ENCODE assay signal across 17 cellular contexts in genomic region chr13:45195421-45195820, GRCh38. TPM values are rescaled to one million over a fixed set of nuclear protein-coding genes. Genes with fewer than 3 reads are reported as not detected.
A peak's percentile ranks its signal among the peaks of the same experiment; 100 is the strongest.
DNase-seq lines count a peak whose midpoint lies in the region; ATAC-seq, FAIRE-seq and TF ChIP-seq lines count a peak whose summit lies in the region.
"Had no signal": no experiment of that assay in that cellular context is flagged by ENCODE, and none has a peak within 500 bp of the region (broad histone marks: within the 10 kb centered on the region; RNA-seq: fewer than 3 reads in every experiment).

No MANE protein-coding gene starts in this region.

- DNase-seq in EL: peak; percentile 20
- DNase-seq in NB4 (ENCODE audit: low read depth): peak; percentile 14
- DNase-seq in endothelial cell of umbilical vein (ENCODE audit: low read depth, low spot score): peak; percentile 63
- no peak for DNase-seq in osteocyte (ENCODE audit: extremely low spot score, unreplicated experiment)
- no peak for DNase-seq in amygdala (lab: John Stamatoyannopoulos, UW)
- DNase-seq in urothelium cell line (ENCODE audit: low spot score): no peak
- DNase-seq: activated B cell treated with CpG ODN at 0.5 μM for 24 hours; activated effector memory CD4-positive, alpha-beta T cell treated with anti-CD3 and anti-CD28 coated beads, Interleukin-2, amount 50 U/mL, for 16 hours; C1 segment of cervical spinal cord; NCI-H1417 treated with DMSO at 0.1 percent for 48 hours; NCI-H446 treated with DMSO at 0.1 percent for 48 hours; PC-3 had no signal

- TF ChIP-seq POLR2A in NB4 (IDR thresholded peaks at IDR 0.05; ENCODE audit: extremely low read depth, insufficient read length): no peak
- no peak for TF ChIP-seq POLR2A in endothelial cell of umbilical vein (IDR thresholded peaks at IDR 0.05; ENCODE audit: low read depth, low read length)

- no peak for ATAC-seq in GM19023 (IDR thresholded peaks at IDR 0.05; ENCODE audit: unreplicated experiment)
- ATAC-seq: PC-3; stimulated activated effector memory CD8-positive, alpha-beta T cell treated with anti-CD3 and anti-CD28 coated beads, Interleukin-12 subunit alpha, Interleukin-12 subunit beta, amount 100 ng/mL, for 72 hours had no signal

- H3K27ac ChIP-seq in endothelial cell of umbilical vein (ENCODE audit: insufficient read depth, low read depth, low read length): no peak overlapping the region

- H3K4me3 ChIP-seq in NB4 (ENCODE audit: low read depth, low read length): no peak overlapping the region
- H3K4me3 ChIP-seq in endothelial cell of umbilical vein (replicated peaks in 1 of 3; ENCODE audit: insufficient read depth in 1 of 3, low read depth in 1 of 3, low read length in 3 of 3): no peak overlapping the region
- H3K4me3 ChIP-seq: HAP-1, lung had no signal

- dilution Hi-C loops in endothelial cell of umbilical vein (cut with MboI; ENCODE audit: extremely low pct_ligation_motif_present, low sequenced_read_pairs): no loop called here

- no peaks in the 10 kb centered on the region for H3K9me3 ChIP-seq in endothelial cell of umbilical vein (replicated peaks; ENCODE audit: control insufficient read depth, insufficient read depth, low read length)
- H3K9me3 ChIP-seq: HAP-1 had no signal

- POLR2A ChIA-PET in endothelial cell of umbilical vein (lab: Charles Lee): interaction anchor here (0.5 kb wide), 1 partner anchor 159 kb away, joined by 5 read pairs; no protein-coding TSS in a partner anchor

- no TSS peak for BruUV-seq in endothelial cell of umbilical vein (replicated peaks; lab: Mats Ljungman, UMichigan)

- H3K9me3 Mint-ChIP-seq in osteocyte (ENCODE audit: unreplicated experiment): no peaks in the 10 kb centered on the region
- H3K9me3 Mint-ChIP-seq: activated B cell treated with CpG ODN at 0.5 μM for 24 hours; stimulated activated effector memory CD8-positive, alpha-beta T cell treated with anti-CD3 and anti-CD28 coated beads, Interleukin-12 subunit alpha, Interleukin-12 subunit beta, amount 100 ng/mL, for 72 hours had no signal

- peaks cover 26% of the 10 kb centered on the region for H3K4me1 Mint-ChIP-seq in osteocyte (ENCODE audit: unreplicated experiment)

- no peak overlapping the region for H3K4me2 ChIP-seq in endothelial cell of umbilical vein (ENCODE audit: insufficient read depth, low read length)

- H3K4me1 ChIP-seq in endothelial cell of umbilical vein (ENCODE audit: control insufficient read depth, extremely low read depth, insufficient read depth, low read length): peaks cover 6% of the 10 kb centered on the region

- no peaks in the 10 kb centered on the region for H3K27me3 Mint-ChIP-seq in osteocyte (ENCODE audit: unreplicated experiment)
- H3K27me3 Mint-ChIP-seq: activated B cell treated with CpG ODN at 0.5 μM for 24 hours had no signal

- no peaks in the 10 kb centered on the region for H3K36me3 ChIP-seq in endothelial cell of umbilical vein (ENCODE audit: control insufficient read depth in 2 of 2, extremely low read depth in 1 of 2, insufficient read depth in 2 of 2, low read length in 2 of 2)
- H3K36me3 ChIP-seq: HAP-1 had no signal

- TF ChIP-seq CTCF in NB4 (IDR thresholded peaks at IDR 0.05; ENCODE audit: low read depth, low read length) (no peak), endothelial cell of umbilical vein (IDR thresholded peaks at IDR 0.05; ENCODE audit: extremely low read depth in 1 of 2, insufficient read depth in 1 of 2, low read depth in 1 of 2, low read length in 2 of 2) (no peak), osteocyte (IDR thresholded peaks at IDR 0.05) (no peak)

- no peak overlapping the region for H3K4me3 Mint-ChIP-seq in osteocyte (ENCODE audit: unreplicated experiment)
- H3K4me3 Mint-ChIP-seq: activated B cell treated with CpG ODN at 0.5 μM for 24 hours; stimulated activated effector memory CD8-positive, alpha-beta T cell treated with anti-CD3 and anti-CD28 coated beads, Interleukin-12 subunit alpha, Interleukin-12 subunit beta, amount 100 ng/mL, for 72 hours had no signal

- no peak overlapping the region for H2AFZ ChIP-seq in endothelial cell of umbilical vein (ENCODE audit: low read depth, low read length)

- intact Hi-C loops in endothelial cell of umbilical vein (cut with micrococcal nuclease): no loop called here

- FAIRE-seq in endothelial cell of umbilical vein (lab: Jason Lieb, UNC): peak; percentile 55
- FAIRE-seq in urothelium cell line (lab: Jason Lieb, UNC): no peak

- H3K27ac Mint-ChIP-seq in osteocyte (ENCODE audit: unreplicated experiment): peak overlapping the region; percentile 81
- H3K27ac Mint-ChIP-seq: activated B cell treated with CpG ODN at 0.5 μM for 24 hours; stimulated activated effector memory CD8-positive, alpha-beta T cell treated with anti-CD3 and anti-CD28 coated beads, Interleukin-12 subunit alpha, Interleukin-12 subunit beta, amount 100 ng/mL, for 72 hours had no signal

- CTCF ChIA-PET in endothelial cell of umbilical vein (lab: Charles Lee): interaction anchor here (1.2 to 1.3 kb wide), 2 partner anchors 24 to 86 kb away, joined by 3 to 4 read pairs; no protein-coding TSS in a partner anchor

- H3K9me1 ChIP-seq in endothelial cell of umbilical vein (replicated peaks; ENCODE audit: control insufficient read depth, extremely low read depth, insufficient read depth, low read length): no peaks in the 10 kb centered on the region

- no peaks in the 10 kb centered on the region for H3K36me3 Mint-ChIP-seq in osteocyte (ENCODE audit: unreplicated experiment)
- H3K36me3 Mint-ChIP-seq: stimulated activated effector memory CD8-positive, alpha-beta T cell treated with anti-CD3 and anti-CD28 coated beads, Interleukin-12 subunit alpha, Interleukin-12 subunit beta, amount 100 ng/mL, for 72 hours had no signal

- no peak overlapping the region for H3K9ac ChIP-seq in endothelial cell of umbilical vein (replicated peaks; ENCODE audit: extremely low read depth, insufficient read depth, low read length)

- no peaks in the 10 kb centered on the region for H3K79me2 ChIP-seq in endothelial cell of umbilical vein (ENCODE audit: control insufficient read depth, insufficient read depth, low read length)

- H4K20me1 ChIP-seq in endothelial cell of umbilical vein (replicated peaks; ENCODE audit: control insufficient read depth, extremely low read depth, insufficient read depth, low read length): no peaks in the 10 kb centered on the region

- no peaks in the 10 kb centered on the region for H3K27me3 ChIP-seq in endothelial cell of umbilical vein (ENCODE audit: control insufficient read depth in 2 of 2, insufficient read depth in 2 of 2, low read length in 2 of 2)

TF ChIP-seq in endothelial cell of umbilical vein, 7 proteins besides CTCF, POLR2A, EP300 and RAD21:
- TF ChIP-seq MYC (IDR thresholded peaks at IDR 0.05; ENCODE audit: low read depth, low read length): no peak
- no peak for TF ChIP-seq FOS (IDR thresholded peaks at IDR 0.05; ENCODE audit: borderline replicate concordance, insufficient read depth, low read length)
- no peak for TF ChIP-seq JUN (IDR thresholded peaks at IDR 0.05; ENCODE audit: borderline replicate concordance, insufficient read depth, insufficient read length, low read depth)
- no peak for TF ChIP-seq GATA2 (IDR thresholded peaks at IDR 0.05; ENCODE audit: insufficient read depth, insufficient read length, low read depth, low read length)
- no peak for TF ChIP-seq MAX (IDR thresholded peaks at IDR 0.05; ENCODE audit: insufficient read depth, insufficient read length)
- no peak for TF ChIP-seq EZH2 (IDR thresholded peaks at IDR 0.05; ENCODE audit: borderline replicate concordance, low read depth, low read length, severe bottlenecking)
- TF ChIP-seq POLR2AphosphoS5 (IDR thresholded peaks at IDR 0.05; ENCODE audit: insufficient read depth, low read depth, low read length): no peak

RNA-seq across cellular contexts. Expression of gene KCTD4, which starts 5.4 kb away (rescaled TPM):
- not detected in 2 replicates for total RNA-seq in endothelial cell of umbilical vein
- not detected in 2 replicates for polyA plus RNA-seq in endothelial cell of umbilical vein
- not detected in 2 replicates for polyA plus RNA-seq in endothelial cell of umbilical vein (2011; cell fraction: cytosol; rRNA removed)
- not detected in 2 replicates for polyA plus RNA-seq in endothelial cell of umbilical vein (2011; cell fraction: nucleus; rRNA removed)
- polyA plus RNA-seq in endothelial cell of umbilical vein (2012): not detected in 2 replicates
- polyA minus RNA-seq in endothelial cell of umbilical vein: not detected in 2 replicates
- not detected for polyA minus RNA-seq in endothelial cell of umbilical vein (2011; cell fraction: cytosol; rRNA and poly(A)+ RNA removed)
- polyA minus RNA-seq in endothelial cell of umbilical vein (2011; cell fraction: nucleus; rRNA and poly(A)+ RNA removed): not detected in 2 replicates
- not detected in 2 replicates for total RNA-seq in osteocyte
- total RNA-seq: activated B cell treated with CpG ODN at 0.5 μM for 24 hours, lung, PC-3, ureter had no signal
- polyA plus RNA-seq: lung had no signal

Comparison
In these comparisons a context has a peak if more than half of its experiments do, and no peak if none do; other contexts are left out.
1. DNase-seq: peak in EL (single experiment), NB4 (single experiment) and endothelial cell of umbilical vein (single experiment); none in osteocyte (single experiment), amygdala (0 of 56) and urothelium cell line (single experiment).